ENCODE assay signal across 10 cellular contexts in genomic region chr11:75428989-75429640, GRCh38. TPM values are rescaled to one million over a fixed set of nuclear protein-coding genes. Genes with fewer than 3 reads are reported as not detected.
DNase-seq lines count a peak whose midpoint lies in the region; ATAC-seq, FAIRE-seq and TF ChIP-seq lines count a peak whose summit lies in the region.
"Had no signal": no experiment of that assay in that cellular context is flagged by ENCODE, and none has a peak within 500 bp of the region (broad histone marks: within the 10 kb centered on the region; RNA-seq: fewer than 3 reads in every experiment).

No MANE protein-coding gene starts in this region.

- CTCF ChIA-PET in A673 (lab: Charles Lee) = interaction anchor here (0.6 to 1.2 kb wide), 2 partner anchors 21 to 43 kb away, joined by 4 to 5 read pairs; no protein-coding TSS in a partner anchor

- no peak overlapping the region for H3K9ac ChIP-seq in OCI-LY3 (ENCODE audit: low read length)

- H3K79me2 ChIP-seq in OCI-LY3 (ENCODE audit: low read length) = no peaks in the 10 kb centered on the region

- H3K27ac ChIP-seq in OCI-LY3 (ENCODE audit: low read length) (no peak overlapping the region), A673 (ENCODE audit: low read depth, low read length, poor library complexity, severe bottlenecking) (no peak overlapping the region)

- no peaks in the 10 kb centered on the region for H3K36me3 ChIP-seq in OCI-LY3 (replicated peaks; ENCODE audit: low read depth, low read length)
- H3K36me3 ChIP-seq in A673 (ENCODE audit: insufficient read depth, low read length, poor library complexity, severe bottlenecking) = no peaks in the 10 kb centered on the region

- H3K4me3 Mint-ChIP-seq in dendritic cell treated with granulocyte-macrophage colony-stimulating factor and Interleukin-4, amounts not matched to agents 40 ng/mL and 50 ng/mL, for 4 days = peak overlapping the region; percentile 39
- peak overlapping the region; percentile 65 for H3K4me3 Mint-ChIP-seq in progenitor cell of endocrine pancreas (ENCODE audit: low read depth)

- peaks cover 37% of the 10 kb centered on the region for H3K4me1 Mint-ChIP-seq in dendritic cell treated with granulocyte-macrophage colony-stimulating factor and Interleukin-4, amounts not matched to agents 40 ng/mL and 50 ng/mL, for 4 days (ENCODE audit: low read depth)
- peaks cover 8% of the 10 kb centered on the region for H3K4me1 Mint-ChIP-seq in progenitor cell of endocrine pancreas (ENCODE audit: low read depth)

- peaks cover 17% of the 10 kb centered on the region for H3K36me3 Mint-ChIP-seq in dendritic cell treated with granulocyte-macrophage colony-stimulating factor and Interleukin-4, amounts not matched to agents 40 ng/mL and 50 ng/mL, for 4 days (ENCODE audit: low read depth)
- peaks cover 7% of the 10 kb centered on the region for H3K36me3 Mint-ChIP-seq in progenitor cell of endocrine pancreas (ENCODE audit: insufficient read depth)

- no TSS peak for BruUV-seq in A673 (replicated peaks; lab: Mats Ljungman, UMichigan)

- H3K27ac Mint-ChIP-seq in dendritic cell treated with granulocyte-macrophage colony-stimulating factor and Interleukin-4, amounts not matched to agents 40 ng/mL and 50 ng/mL, for 4 days = peak overlapping the region; percentile 69
- peak overlapping the region; percentile 25 for H3K27ac Mint-ChIP-seq in progenitor cell of endocrine pancreas

- H3K4me1 ChIP-seq in OCI-LY3 (ENCODE audit: low read length) (0 out of 2 replicates have a peak, but pooled peaks cover 4% of the 10 kb centered on the region), A673 (ENCODE audit: insufficient read depth, low read length, poor library complexity, severe bottlenecking) (peaks cover 15% of the 10 kb centered on the region)

- no peaks in the 10 kb centered on the region for H3K9me3 ChIP-seq in OCI-LY3 (ENCODE audit: insufficient read depth, low read length)
- H3K9me3 ChIP-seq in A673 (ENCODE audit: low read depth, low read length, poor library complexity, severe bottlenecking) = peaks cover 6% of the 10 kb centered on the region

- H3K9me3 Mint-ChIP-seq in dendritic cell treated with granulocyte-macrophage colony-stimulating factor and Interleukin-4, amounts not matched to agents 40 ng/mL and 50 ng/mL, for 4 days = peaks cover 12% of the 10 kb centered on the region
- H3K9me3 Mint-ChIP-seq in progenitor cell of endocrine pancreas (ENCODE audit: low read depth) = peaks cover 9% of the 10 kb centered on the region

- H4K20me1 ChIP-seq in OCI-LY3 (ENCODE audit: insufficient read depth, low read length) = no peaks in the 10 kb centered on the region

- POLR2A ChIA-PET in A673 (lab: Charles Lee; ENCODE audit: low non-redundant PET) = no interaction called here

- DNase-seq in D721Med (ENCODE audit: insufficient read length, low spot score) = peak; percentile 76
- DNase-seq in progenitor cell of endocrine pancreas (ENCODE audit: low spot score, unreplicated experiment) = no peak
- DNase-seq in DMS53 (lab: John Stamatoyannopoulos, UW) = no peak
- DNase-seq in GM12891 (ENCODE audit: insufficient read length, low spot score) = no peak
- no peak for DNase-seq in A673 (ENCODE audit: low spot score)
- DNase-seq: NCI-H510A treated with DMSO at 0.1 percent for 48 hours had no signal

- no peak for TF ChIP-seq POLR2A in GM12891 (IDR thresholded peaks at IDR 0.05; ENCODE audit: low read depth, low read length)

- intact Hi-C loops in dendritic cell treated with granulocyte-macrophage colony-stimulating factor and Interleukin-4, amounts not matched to agents 40 ng/mL and 50 ng/mL, for 4 days (cut with micrococcal nuclease) = no loop called here
- intact Hi-C loops in A673 (cut with micrococcal nuclease; ENCODE audit: unreplicated experiment) = no loop called here

- H3K27me3 ChIP-seq in OCI-LY3 (ENCODE audit: low read depth, low read length) (peaks cover 21% of the 10 kb centered on the region), A673 (replicated peaks; ENCODE audit: insufficient read depth, low read depth, low read length, poor library complexity) (peaks cover 44% of the 10 kb centered on the region)

- peaks cover 64% of the 10 kb centered on the region for H3K27me3 Mint-ChIP-seq in dendritic cell treated with granulocyte-macrophage colony-stimulating factor and Interleukin-4, amounts not matched to agents 40 ng/mL and 50 ng/mL, for 4 days
- H3K27me3 Mint-ChIP-seq in progenitor cell of endocrine pancreas = peaks cover 62% of the 10 kb centered on the region

- H3K4me3 ChIP-seq in OCI-LY3 (ENCODE audit: low read length) (peak overlapping the region; percentile 77), A673 (ENCODE audit: low read depth, low read length, poor library complexity, severe bottlenecking) (no peak overlapping the region)
- H3K4me3 ChIP-seq: mucosa of descending colon had no signal

- ATAC-seq in GM19395 (IDR thresholded peaks at IDR 0.05; ENCODE audit: unreplicated experiment) = no peak

- peak overlapping the region; percentile 61 for H3K4me2 ChIP-seq in OCI-LY3 (ENCODE audit: low read length)

- FAIRE-seq in D721Med (lab: Jason Lieb, UNC) (peak; percentile 82), GM12891 (lab: Jason Lieb, UNC) (no peak)

- no peak overlapping the region for H2AFZ ChIP-seq in OCI-LY3 (ENCODE audit: low read depth, low read length)

- TF ChIP-seq CTCF in D721Med (IDR thresholded peaks at IDR 0.05; ENCODE audit: insufficient read depth, missing control alignments) (no peak), OCI-LY3 (IDR thresholded peaks at IDR 0.05; ENCODE audit: low read depth, low read length) (no peak), progenitor cell of endocrine pancreas (IDR thresholded peaks at IDR 0.05; ENCODE audit: unreplicated experiment) (no peak), A673 (conservative IDR thresholded peaks at IDR 0.05; ENCODE audit: low read depth, low read length) (no peak)

TF ChIP-seq in GM12891, 5 proteins besides CTCF, POLR2A, EP300 and RAD21:
- TF ChIP-seq POLR2AphosphoS5 (IDR thresholded peaks at IDR 0.05; ENCODE audit: low read depth, low read length) (no peak), TAF1 (IDR thresholded peaks at IDR 0.05; ENCODE audit: low read depth, low read length) (no peak), SPI1 (IDR thresholded peaks at IDR 0.05; ENCODE audit: low read depth, low read length) (no peak), POU2F2 (IDR thresholded peaks at IDR 0.05; ENCODE audit: low read depth, low read length) (no peak), PAX5 (IDR thresholded peaks at IDR 0.05; ENCODE audit: insufficient read depth, low read length, severe bottlenecking) (no peak)

RNA-seq across cellular contexts. Expression of gene KLHL35, which starts 3.9 kb away (rescaled TPM):
- total RNA-seq in progenitor cell of endocrine pancreas (0.55 and 1.2 TPM in 2 replicates), A673 (2021) (0.88 and 1.1 TPM in 2 replicates)
- 0.35 TPM for polyA plus RNA-seq in GM12891 (2012; ENCODE audit: low read depth, missing spikeins)

RNA-seq across cellular contexts. Expression of gene RPS3, which starts 29.8 kb away (rescaled TPM):
- 2,637 and 2,682 TPM in 2 replicates for total RNA-seq in progenitor cell of endocrine pancreas
- polyA plus RNA-seq in GM12891 (2012; ENCODE audit: low read depth, missing spikeins) = 5,804 TPM
- total RNA-seq in A673 (2021) = 2,875 and 2,961 TPM in 2 replicates
